Comparison of ENCODE assay signal across 8 cellular contexts in the genomic region with DNA sequence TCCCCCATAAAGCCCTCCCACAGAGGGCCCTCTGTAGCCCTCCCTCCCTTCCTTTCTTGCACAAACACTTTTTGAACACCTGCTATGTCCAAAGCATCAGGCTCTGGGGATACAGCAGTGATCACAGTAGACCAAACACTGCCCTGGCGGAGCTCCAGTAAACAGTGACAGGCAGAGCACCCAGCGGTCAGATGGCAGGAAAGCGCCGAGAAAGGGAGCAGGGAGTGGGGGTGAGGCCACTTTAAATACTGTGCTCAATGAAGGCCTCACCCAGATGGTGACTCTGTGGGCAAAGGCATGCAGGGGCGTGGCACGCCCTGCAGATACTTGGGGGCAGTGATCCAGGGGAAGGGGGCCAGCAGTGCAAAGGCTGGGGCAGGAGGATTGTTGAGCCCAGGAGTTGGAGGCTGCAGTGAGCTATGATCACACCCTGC. TPM values are rescaled to one million over a fixed set of nuclear protein-coding genes. Genes with fewer than 3 reads are reported as not detected.
DNase-seq lines count a peak whose midpoint lies in the region; ATAC-seq lines count a peak whose summit lies in the region.

No MANE protein-coding gene starts in this region.

- peaks cover 19% of the 10 kb centered on the region for H3K4me1 Mint-ChIP-seq in activated CD8-positive, alpha-beta memory T cell treated with anti-CD3 and anti-CD28 coated beads, Interleukin-2, amount 10 ng/mL, durations not matched to agents 7 days and 5 days
- H3K4me1 Mint-ChIP-seq in stimulated activated naive B cell treated with anti-CD40 and anti-IgM and Interleukin-4, amounts not matched to agents 10 μg/mL and 1 μg/mL and 100 μg/mL, for 72 hours = peaks cover 31 to 56% of the 10 kb centered on the region in 2 donors

- H3K27me3 Mint-ChIP-seq in activated CD8-positive, alpha-beta memory T cell treated with anti-CD3 and anti-CD28 coated beads, Interleukin-2, amount 10 ng/mL, durations not matched to agents 7 days and 5 days = no peaks in the 10 kb centered on the region
- no peaks in the 10 kb centered on the region for H3K27me3 Mint-ChIP-seq in stimulated activated naive B cell treated with anti-CD40 and anti-IgM and Interleukin-4, amounts not matched to agents 10 μg/mL and 1 μg/mL and 100 μg/mL, for 72 hours

- H3K9me3 Mint-ChIP-seq in activated CD8-positive, alpha-beta memory T cell treated with anti-CD3 and anti-CD28 coated beads, Interleukin-2, amount 10 ng/mL, durations not matched to agents 7 days and 5 days (ENCODE audit: low read depth) = no peaks in the 10 kb centered on the region
- H3K9me3 Mint-ChIP-seq in stimulated activated naive B cell treated with anti-CD40 and anti-IgM and Interleukin-4, amounts not matched to agents 10 μg/mL and 1 μg/mL and 100 μg/mL, for 72 hours = no peaks in the 10 kb centered on the region

- no peak overlapping the region for H3K27ac Mint-ChIP-seq in activated CD8-positive, alpha-beta memory T cell treated with anti-CD3 and anti-CD28 coated beads, Interleukin-2, amount 10 ng/mL, durations not matched to agents 7 days and 5 days
- H3K27ac Mint-ChIP-seq in stimulated activated naive B cell treated with anti-CD40 and anti-IgM and Interleukin-4, amounts not matched to agents 10 μg/mL and 1 μg/mL and 100 μg/mL, for 72 hours = peak overlapping the region; percentile 5

- CTCF ChIA-PET in activated CD8-positive, alpha-beta memory T cell treated with anti-CD3 and anti-CD28 coated beads, Interleukin-2, amount 10 ng/mL, durations not matched to agents 7 days and 5 days (lab: Charles Lee) = interaction anchor here (0.8 to 3.4 kb wide), 5 partner anchors 12 to 90 kb away, joined by 4 to 14 read pairs (median 7); a partner anchor contains a TSS

- ATAC-seq in activated CD8-positive, alpha-beta memory T cell treated with anti-CD3 and anti-CD28 coated beads, Interleukin-2, amount 10 ng/mL, durations not matched to agents 7 days and 5 days = no peak
- ATAC-seq in stimulated activated naive B cell treated with anti-CD40 and anti-IgM and Interleukin-4, amounts not matched to agents 10 μg/mL and 1 μg/mL and 100 μg/mL, for 72 hours (replicated peaks) = no peak
- ATAC-seq in GM19324 (IDR thresholded peaks at IDR 0.05; ENCODE audit: low FRiP score, unreplicated experiment) (no peak), GM18517 (IDR thresholded peaks at IDR 0.05; ENCODE audit: unreplicated experiment) (no peak)

- no peak overlapping the region for H3K4me3 Mint-ChIP-seq in activated CD8-positive, alpha-beta memory T cell treated with anti-CD3 and anti-CD28 coated beads, Interleukin-2, amount 10 ng/mL, durations not matched to agents 7 days and 5 days
- H3K4me3 Mint-ChIP-seq in stimulated activated naive B cell treated with anti-CD40 and anti-IgM and Interleukin-4, amounts not matched to agents 10 μg/mL and 1 μg/mL and 100 μg/mL, for 72 hours = no peak overlapping the region

- H3K36me3 Mint-ChIP-seq in activated CD8-positive, alpha-beta memory T cell treated with anti-CD3 and anti-CD28 coated beads, Interleukin-2, amount 10 ng/mL, durations not matched to agents 7 days and 5 days = peaks cover 9% of the 10 kb centered on the region
- peaks cover 34 to 47% of the 10 kb centered on the region in 2 donors for H3K36me3 Mint-ChIP-seq in stimulated activated naive B cell treated with anti-CD40 and anti-IgM and Interleukin-4, amounts not matched to agents 10 μg/mL and 1 μg/mL and 100 μg/mL, for 72 hours

- DNase-seq in activated CD8-positive, alpha-beta memory T cell treated with anti-CD3 and anti-CD28 coated beads, Interleukin-2, amount 50 U/mL, for 48 hours = peak; percentile 36
- no peak for DNase-seq in activated CD8-positive, alpha-beta memory T cell treated with anti-CD3 and anti-CD28 coated beads, Interleukin-2, amount 10 ng/mL, durations not matched to agents 7 days and 5 days
- peak; percentile 69 for DNase-seq in NCI-H345 (lab: John Stamatoyannopoulos, UW)
- peak; percentile 56 for DNase-seq in dermis blood vessel endothelial cell
- DNase-seq in stimulated activated naive B cell treated with anti-CD40 and anti-IgM and Interleukin-4, amounts not matched to agents 10 μg/mL and 1 μg/mL and 100 μg/mL, for 72 hours = no peak
- no peak for DNase-seq in stimulated activated CD4-positive, alpha-beta T cell treated with anti-CD3 and anti-CD28 coated beads, Interleukin-2, amount 100 ng/mL, for 24 hours

RNA-seq across cellular contexts. Expression of a gene that starts 7.6 kb away (rescaled TPM):
- total RNA-seq in activated CD8-positive, alpha-beta memory T cell treated with anti-CD3 and anti-CD28 coated beads, Interleukin-2, amount 10 ng/mL, durations not matched to agents 7 days and 5 days = 1 to 10 TPM; 1.5 to 3.3 TPM
- 0.42 and 0.85 TPM in 2 replicates for total RNA-seq in dermis blood vessel endothelial cell

RNA-seq across cellular contexts. Expression of a gene that starts 14.7 kb away (rescaled TPM):
- 10 to 100 TPM; 39.0 to 40.6 TPM for total RNA-seq in activated CD8-positive, alpha-beta memory T cell treated with anti-CD3 and anti-CD28 coated beads, Interleukin-2, amount 10 ng/mL, durations not matched to agents 7 days and 5 days
- total RNA-seq in dermis blood vessel endothelial cell = 443 and 748 TPM in 2 replicates

RNA-seq across cellular contexts. Expression of a gene that starts 33.0 kb away (rescaled TPM):
- total RNA-seq in activated CD8-positive, alpha-beta memory T cell treated with anti-CD3 and anti-CD28 coated beads, Interleukin-2, amount 10 ng/mL, durations not matched to agents 7 days and 5 days = under 1 TPM in 1 of 2 experiments, not detected in 1; 0.02 TPM
- total RNA-seq in dermis blood vessel endothelial cell = 0.09 and 0.17 TPM in 2 replicates

Comparison
In these comparisons a context has a peak if more than half of its experiments do, and no peak if none do; other contexts are left out.
1. DNase-seq: peak in activated CD8-positive, alpha-beta memory T cell treated with anti-CD3 and anti-CD28 coated beads, Interleukin-2, amount 50 U/mL, for 48 hours (single experiment), NCI-H345 (single experiment) and dermis blood vessel endothelial cell (single experiment); none in activated CD8-positive, alpha-beta memory T cell treated with anti-CD3 and anti-CD28 coated beads, Interleukin-2, amount 10 ng/mL, durations not matched to agents 7 days and 5 days (single experiment), stimulated activated naive B cell treated with anti-CD40 and anti-IgM and Interleukin-4, amounts not matched to agents 10 μg/mL and 1 μg/mL and 100 μg/mL, for 72 hours (single experiment) and stimulated activated CD4-positive, alpha-beta T cell treated with anti-CD3 and anti-CD28 coated beads, Interleukin-2, amount 100 ng/mL, for 24 hours (0 of 2).
2. RNA of a gene that starts 14.7 kb away (total RNA-seq): 443 to 748 TPM in dermis blood vessel endothelial cell; 39.0 to 40.6 TPM in activated CD8-positive, alpha-beta memory T cell treated with anti-CD3 and anti-CD28 coated beads, Interleukin-2, amount 10 ng/mL, durations not matched to agents 7 days and 5 days; every median in the first group is over 10 times any median in the second.